7 cellular contexts compared by ENCODE assay signal in the genomic region with DNA sequence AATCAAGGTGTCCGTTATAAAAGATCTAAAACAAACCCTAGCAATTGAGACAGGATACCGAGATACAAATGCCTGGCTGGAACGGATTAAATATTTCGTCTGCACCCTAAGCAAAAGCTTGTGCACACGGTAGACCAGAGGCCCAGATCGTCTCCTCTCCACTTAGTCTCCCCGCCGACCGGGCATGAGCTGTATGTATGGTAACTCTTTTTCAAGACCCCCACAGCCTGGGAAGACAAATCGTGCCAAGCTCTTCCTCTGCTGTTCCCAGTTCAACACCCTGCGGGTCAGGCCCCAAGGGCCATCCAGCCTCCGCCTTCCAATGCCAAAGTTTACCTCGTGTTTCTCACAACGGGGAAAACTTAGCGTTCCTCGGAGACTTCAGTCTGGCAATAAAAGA.
"Had no signal": no experiment of that assay in that cellular context is flagged by ENCODE, and none has a peak within 500 bp of the region (broad histone marks: within the 10 kb centered on the region; RNA-seq: fewer than 3 reads in every experiment).

No MANE protein-coding gene starts in this region.

- DNase-seq: GM23248, H7, HCEC 1CT, KBM-7 had no signal

- H3K9ac ChIP-seq: GM23248 had no signal

- H3K4me3 Mint-ChIP-seq: IgD-negative memory B cell had no signal

- H3K27me3 Mint-ChIP-seq: IgD-negative memory B cell had no signal

- H2AFZ ChIP-seq: GM23248 had no signal

- H3K4me3 ChIP-seq: GM23248 had no signal

- ATAC-seq: HepG2 had no signal

- H3K27ac ChIP-seq: GM23248, HL-60 had no signal

- H3K4me1 Mint-ChIP-seq: IgD-negative memory B cell had no signal
